ENCODE assay signal across 17 cellular contexts in genomic region chr17:17208013-17208412, GRCh38.
"Had no signal": no experiment of that assay in that cellular context is flagged by ENCODE, and none has a peak within 500 bp of the region (broad histone marks: within the 10 kb centered on the region; RNA-seq: fewer than 3 reads in every experiment).

No MANE protein-coding gene starts in this region.

- H3K27ac Mint-ChIP-seq: activated naive CD4-positive, alpha-beta T cell treated with anti-CD3 and anti-CD28 coated beads, Interleukin-2, amount 50 U/mL, for 72 hours; activated T-helper 1 cell treated with anti-CD3 and anti-CD28 coated beads, Interleukin-12 subunit alpha, Interleukin-12 subunit beta, Interleukin-2, Interleukin-4 antibody, amounts not matched to agents 30 ng/mL and 10 ng/mL and 1 ng/mL, durations not matched to agents 14 hours and 24 hours and 36 hours; mesothelial cell of epicardium; nephron progenitor cell had no signal

- ATAC-seq: activated naive CD4-positive, alpha-beta T cell treated with anti-CD3 and anti-CD28 coated beads, Interleukin-2, amount 50 U/mL, for 72 hours had no signal

- H3K27me3 ChIP-seq: adrenal gland, esophagus squamous epithelium, stomach, testis had no signal

- H3K4me3 Mint-ChIP-seq: activated T-helper 1 cell treated with anti-CD3 and anti-CD28 coated beads, Interleukin-12 subunit alpha, Interleukin-12 subunit beta, Interleukin-2, Interleukin-4 antibody, amounts not matched to agents 30 ng/mL and 10 ng/mL and 1 ng/mL, durations not matched to agents 14 hours and 24 hours and 36 hours; mesothelial cell of epicardium; nephron progenitor cell had no signal

- DNase-seq: activated CD4-positive, alpha-beta T cell treated with anti-CD3 and anti-CD28 coated beads, Interleukin-2, amount 50 U/mL, for 48 hours; activated gamma-delta T cell treated with Interleukin-2 at 50 U/mL for 16 hours; activated T-cell treated with anti-CD3 and anti-CD28 coated beads for 4 hours; adrenal gland; effector CD8-positive, alpha-beta T cell; esophagus squamous epithelium; nephron progenitor cell; nucleus accumbens; stimulated activated CD4-positive, alpha-beta T cell treated with anti-CD3 and anti-CD28 coated beads, Interleukin-15, amount 100 ng/mL, for 24 hours; stimulated activated CD4-positive, alpha-beta T cell treated with anti-CD3 and anti-CD28 coated beads, Interleukin-2, amount 100 ng/mL, for 48 hours; stomach; SW 1271; testis had no signal

- H3K4me1 Mint-ChIP-seq: nephron progenitor cell had no signal

- H3K9me3 Mint-ChIP-seq: activated naive CD4-positive, alpha-beta T cell treated with anti-CD3 and anti-CD28 coated beads, Interleukin-2, amount 50 U/mL, for 72 hours; activated T-helper 1 cell treated with anti-CD3 and anti-CD28 coated beads, Interleukin-12 subunit alpha, Interleukin-12 subunit beta, Interleukin-2, Interleukin-4 antibody, amounts not matched to agents 30 ng/mL and 10 ng/mL and 1 ng/mL, durations not matched to agents 14 hours and 24 hours and 36 hours; mesothelial cell of epicardium; nephron progenitor cell had no signal

- H3K4me3 ChIP-seq: adrenal gland, esophagus squamous epithelium, lung, stomach, testis had no signal

- H3K9me3 ChIP-seq: adrenal gland, esophagus squamous epithelium, stomach, testis had no signal
